ENCODE assay signal across 14 cellular contexts in the genomic region with DNA sequence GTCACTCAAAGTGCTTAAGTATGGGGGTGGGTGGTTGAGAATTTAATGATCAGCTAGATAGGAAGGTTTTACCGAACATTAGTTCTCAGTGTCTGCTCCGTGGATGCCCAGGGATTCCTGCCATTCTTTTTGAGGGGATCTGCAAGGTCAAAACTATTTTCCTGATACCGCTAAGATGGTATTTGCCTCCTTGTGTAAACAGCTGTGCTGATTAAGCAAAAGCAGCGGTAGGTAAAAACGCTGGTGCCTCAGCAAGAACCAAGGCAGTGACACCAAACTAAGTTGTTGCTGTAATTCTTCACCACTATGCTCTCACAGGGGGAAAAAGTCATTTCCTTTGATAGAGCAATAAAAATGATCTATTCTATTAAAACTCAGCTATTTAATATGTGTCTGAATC.
DNase-seq lines count a peak whose midpoint lies in the region; ATAC-seq and TF ChIP-seq lines count a peak whose summit lies in the region.
"Had no signal": no experiment of that assay in that cellular context is flagged by ENCODE, and none has a peak within 500 bp of the region (broad histone marks: within the 10 kb centered on the region; RNA-seq: fewer than 3 reads in every experiment).

No MANE protein-coding gene starts in this region.

- no peaks in the 10 kb centered on the region; the same call in 1 of the 2 replicates for H3K4me1 ChIP-seq in GM23338 (ENCODE audit: insufficient read depth)
- H3K4me1 ChIP-seq: BE2C had no signal

- ATAC-seq in GM23338 (no peak), HG03025 (IDR thresholded peaks at IDR 0.05; ENCODE audit: low FRiP score, unreplicated experiment) (no peak), HG03565 (IDR thresholded peaks at IDR 0.05; ENCODE audit: unreplicated experiment) (no peak)
- ATAC-seq: GM12878 had no signal

- H3K36me3 ChIP-seq in GM23338 (ENCODE audit: insufficient read depth) = no peaks in the 10 kb centered on the region
- H3K36me3 ChIP-seq: BE2C had no signal

- TF ChIP-seq CTCF in GM23338 (conservative IDR thresholded peaks at IDR 0.05; ENCODE audit: low read depth in 2 of 2) = no peak
- no peak for TF ChIP-seq CTCF in choroid plexus epithelial cell (conservative IDR thresholded peaks at IDR 0.05; ENCODE audit: low read depth, low read length)

- no peaks in the 10 kb centered on the region for H4K20me1 ChIP-seq in GM23338 (replicated peaks; ENCODE audit: insufficient read depth)

- no peak overlapping the region for H3K4me3 Mint-ChIP-seq in GM23338
- H3K4me3 Mint-ChIP-seq: CD4-positive, alpha-beta memory T cell had no signal

- H3K9me3 Mint-ChIP-seq in GM23338 = no peaks in the 10 kb centered on the region

- DNase-seq in GM23338 (ENCODE audit: low spot score) (no peak), M059J (ENCODE audit: low read depth) (peak; percentile 30), choroid plexus epithelial cell (ENCODE audit: low read depth) (peak; percentile 3), myocyte (ENCODE audit: low read depth) (peak; percentile 24), activated T-cell treated with anti-CD3 and anti-CD28 coated beads for 4 hours (no peak)
- DNase-seq: BE2C; CD4-positive, alpha-beta memory T cell; DMS79; GM23248; H7 had no signal

- no peaks in the 10 kb centered on the region for H3K79me2 ChIP-seq in GM23338 (replicated peaks; ENCODE audit: insufficient read depth)

- no peaks in the 10 kb centered on the region for H3F3A ChIP-seq in GM23338 (replicated peaks; ENCODE audit: low read depth)

- H3K27me3 ChIP-seq in GM23338 (ENCODE audit: insufficient read depth) = no peaks in the 10 kb centered on the region
- H3K27me3 ChIP-seq: BE2C had no signal

- H3K9me2 ChIP-seq in GM23338 (ENCODE audit: insufficient read depth) = no peaks in the 10 kb centered on the region

- no peak overlapping the region for H3K4me3 ChIP-seq in GM23338
- H3K4me3 ChIP-seq in choroid plexus epithelial cell (ENCODE audit: low read depth, low read length) = no peak overlapping the region
- H3K4me3 ChIP-seq: GM12878, GM23248 had no signal

- H3K27ac ChIP-seq in GM23338 (ENCODE audit: low read depth) = 0 out of 2 replicates have a peak overlapping the region, but pooled peaks have one; percentile 52
- H3K27ac ChIP-seq: C4-2B, GM23248 had no signal

- no peak overlapping the region for H3K4me2 ChIP-seq in GM23338

- peaks cover 4% of the 10 kb centered on the region; the same call in 2 of the 3 replicates for H3K4me1 Mint-ChIP-seq in GM23338

- no peaks in the 10 kb centered on the region for H3K36me3 Mint-ChIP-seq in GM23338 (ENCODE audit: low read depth)
- H3K36me3 Mint-ChIP-seq: CD4-positive, alpha-beta memory T cell had no signal

- no peak overlapping the region for H2AFZ ChIP-seq in GM23338
- H2AFZ ChIP-seq: GM23248 had no signal

- H3K27ac Mint-ChIP-seq in GM23338 = no peak overlapping the region
- H3K27ac Mint-ChIP-seq: CD4-positive, alpha-beta memory T cell had no signal

- H3K27me3 Mint-ChIP-seq in GM23338 (ENCODE audit: insufficient read depth, low read depth, poor library complexity) = no peaks in the 10 kb centered on the region

TF ChIP-seq in GM23338, 12 proteins besides CTCF, POLR2A, EP300 and RAD21:
- TF ChIP-seq ZNF114 (CRISPR knock-in tag; IDR thresholded peaks at IDR 0.05) = no peak
- TF ChIP-seq JUNB (IDR thresholded peaks at IDR 0.05; ENCODE audit: unreplicated experiment) = no peak
- TF ChIP-seq, protein P1, sequence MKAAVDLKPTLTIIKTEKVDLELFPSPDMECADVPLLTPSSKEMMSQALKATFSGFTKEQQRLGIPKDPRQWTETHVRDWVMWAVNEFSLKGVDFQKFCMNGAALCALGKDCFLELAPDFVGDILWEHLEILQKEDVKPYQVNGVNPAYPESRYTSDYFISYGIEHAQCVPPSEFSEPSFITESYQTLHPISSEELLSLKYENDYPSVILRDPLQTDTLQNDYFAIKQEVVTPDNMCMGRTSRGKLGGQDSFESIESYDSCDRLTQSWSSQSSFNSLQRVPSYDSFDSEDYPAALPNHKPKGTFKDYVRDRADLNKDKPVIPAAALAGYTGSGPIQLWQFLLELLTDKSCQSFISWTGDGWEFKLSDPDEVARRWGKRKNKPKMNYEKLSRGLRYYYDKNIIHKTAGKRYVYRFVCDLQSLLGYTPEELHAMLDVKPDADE (IDR thresholded peaks at IDR 0.05) = no peak
- TF ChIP-seq, protein P2, sequence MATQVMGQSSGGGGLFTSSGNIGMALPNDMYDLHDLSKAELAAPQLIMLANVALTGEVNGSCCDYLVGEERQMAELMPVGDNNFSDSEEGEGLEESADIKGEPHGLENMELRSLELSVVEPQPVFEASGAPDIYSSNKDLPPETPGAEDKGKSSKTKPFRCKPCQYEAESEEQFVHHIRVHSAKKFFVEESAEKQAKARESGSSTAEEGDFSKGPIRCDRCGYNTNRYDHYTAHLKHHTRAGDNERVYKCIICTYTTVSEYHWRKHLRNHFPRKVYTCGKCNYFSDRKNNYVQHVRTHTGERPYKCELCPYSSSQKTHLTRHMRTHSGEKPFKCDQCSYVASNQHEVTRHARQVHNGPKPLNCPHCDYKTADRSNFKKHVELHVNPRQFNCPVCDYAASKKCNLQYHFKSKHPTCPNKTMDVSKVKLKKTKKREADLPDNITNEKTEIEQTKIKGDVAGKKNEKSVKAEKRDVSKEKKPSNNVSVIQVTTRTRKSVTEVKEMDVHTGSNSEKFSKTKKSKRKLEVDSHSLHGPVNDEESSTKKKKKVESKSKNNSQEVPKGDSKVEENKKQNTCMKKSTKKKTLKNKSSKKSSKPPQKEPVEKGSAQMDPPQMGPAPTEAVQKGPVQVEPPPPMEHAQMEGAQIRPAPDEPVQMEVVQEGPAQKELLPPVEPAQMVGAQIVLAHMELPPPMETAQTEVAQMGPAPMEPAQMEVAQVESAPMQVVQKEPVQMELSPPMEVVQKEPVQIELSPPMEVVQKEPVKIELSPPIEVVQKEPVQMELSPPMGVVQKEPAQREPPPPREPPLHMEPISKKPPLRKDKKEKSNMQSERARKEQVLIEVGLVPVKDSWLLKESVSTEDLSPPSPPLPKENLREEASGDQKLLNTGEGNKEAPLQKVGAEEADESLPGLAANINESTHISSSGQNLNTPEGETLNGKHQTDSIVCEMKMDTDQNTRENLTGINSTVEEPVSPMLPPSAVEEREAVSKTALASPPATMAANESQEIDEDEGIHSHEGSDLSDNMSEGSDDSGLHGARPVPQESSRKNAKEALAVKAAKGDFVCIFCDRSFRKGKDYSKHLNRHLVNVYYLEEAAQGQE (IDR thresholded peaks at IDR 0.05; ENCODE audit: unreplicated experiment) = no peak
- TF ChIP-seq NANOG (IDR thresholded peaks at IDR 0.05; ENCODE audit: borderline replicate concordance) = no peak
- no peak for TF ChIP-seq STAT1 (IDR thresholded peaks at IDR 0.05; ENCODE audit: unreplicated experiment)
- TF ChIP-seq EZH2 (IDR thresholded peaks at IDR 0.05; ENCODE audit: low read depth, unreplicated experiment) = no peak

Comparison
In these comparisons a context has a peak if more than half of its experiments do, and no peak if none do; other contexts are left out.
1. DNase-seq: peak in M059J (single experiment), choroid plexus epithelial cell (single experiment) and myocyte (single experiment); none in GM23338 (single experiment) and activated T-cell treated with anti-CD3 and anti-CD28 coated beads for 4 hours (single experiment).